ENCODE assay signal across 21 cellular contexts in the genomic region with DNA sequence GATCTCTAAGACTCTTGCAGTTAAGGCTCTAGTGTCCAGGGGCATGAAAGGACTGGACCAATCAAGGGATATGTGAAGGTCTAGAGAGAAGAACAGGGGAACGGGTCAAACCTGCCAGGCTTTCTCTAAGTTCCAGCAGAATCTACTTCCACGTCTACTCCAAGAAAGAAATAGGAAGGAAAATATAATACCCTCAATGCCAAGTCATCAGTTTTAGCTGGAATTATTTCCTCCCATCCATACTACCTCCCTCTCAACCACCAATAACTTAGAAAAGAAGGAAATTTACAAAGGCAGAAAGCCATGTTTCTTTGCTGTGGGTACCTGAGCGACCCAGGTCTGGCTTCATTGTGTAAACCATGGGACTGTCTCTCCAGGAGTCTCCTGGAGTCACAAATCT. TPM values are rescaled to one million over a fixed set of nuclear protein-coding genes. Genes with fewer than 3 reads are reported as not detected.
DNase-seq lines count a peak whose midpoint lies in the region; ATAC-seq, FAIRE-seq and TF ChIP-seq lines count a peak whose summit lies in the region.
"Had no signal": no experiment of that assay in that cellular context is flagged by ENCODE, and none has a peak within 500 bp of the region (broad histone marks: within the 10 kb centered on the region; RNA-seq: fewer than 3 reads in every experiment).

No MANE protein-coding gene starts in this region.

- H2AFZ ChIP-seq in Loucy (ENCODE audit: low read length), result peak overlapping the region; percentile 59; the same call in 1 of the 2 replicates

- peak overlapping the region; percentile 53 for H3K27ac Mint-ChIP-seq in chondrocyte (ENCODE audit: unreplicated experiment)
- H3K27ac Mint-ChIP-seq: CD4-positive, alpha-beta memory T cell; GM23338 had no signal

- H3K27ac ChIP-seq in A549 (no peak overlapping the region), thoracic aorta (peak overlapping the region; percentile 5 to 68)

- H3K4me1 ChIP-seq in A549 (no peaks in the 10 kb centered on the region), Loucy (ENCODE audit: insufficient read depth, low read length, poor library complexity, severe bottlenecking) (no peaks in the 10 kb centered on the region), thoracic aorta (ENCODE audit: control insufficient read depth in 1 of 2, low read depth in 2 of 2) (peaks cover 5 to 17% of the 10 kb centered on the region in 2 donors)

- no peak for TF ChIP-seq EP300 in A549 (IDR thresholded peaks at IDR 0.05)

- H3K9ac ChIP-seq in Loucy (ENCODE audit: low read depth, low read length, poor library complexity, severe bottlenecking), result no peak overlapping the region

- H3F3A ChIP-seq in Loucy (ENCODE audit: low read depth), result no peaks in the 10 kb centered on the region

- H3K36me3 Mint-ChIP-seq in chondrocyte (ENCODE audit: low read depth), result peaks cover 19% of the 10 kb centered on the region
- H3K36me3 Mint-ChIP-seq: CD4-positive, alpha-beta memory T cell had no signal

- H3K9me2 ChIP-seq in Loucy (replicated peaks; ENCODE audit: low read depth, low read length), result no peaks in the 10 kb centered on the region

- DNase-seq in A549 (ENCODE audit: low read depth in 1 of 2, low spot score in 1 of 2), result no peak
- no peak for DNase-seq in chondrocyte (ENCODE audit: low spot score)
- DNase-seq in thoracic aorta (ENCODE audit: low spot score), result no peak
- DNase-seq in iPS-NIHi7 (ENCODE audit: extremely low spot score), result no peak
- no peak for DNase-seq in occipital lobe (lab: John Stamatoyannopoulos, UW)
- DNase-seq in germinal center (ENCODE audit: low spot score), result no peak
- DNase-seq: 8988T; C1 segment of cervical spinal cord; Calu3; CD4-positive, alpha-beta memory T cell; COR-L47; DMS53; DMS79 treated with DMSO at 0.1 percent for 48 hours; GF-D8; H9 had no signal

- no peak for TF ChIP-seq POLR2A in A549 (IDR thresholded peaks at IDR 0.05; ENCODE audit: low read length)

- H3K27me3 ChIP-seq in Loucy (ENCODE audit: insufficient read depth, low read length, poor library complexity, severe bottlenecking) (no peaks in the 10 kb centered on the region), thoracic aorta (replicated peaks; ENCODE audit: insufficient read depth) (no peaks in the 10 kb centered on the region)

- peaks cover 83% of the 10 kb centered on the region for H3K4me1 Mint-ChIP-seq in chondrocyte (ENCODE audit: low read depth)
- H3K4me1 Mint-ChIP-seq: CD4-positive, alpha-beta memory T cell had no signal

- no peaks in the 10 kb centered on the region for H3K79me2 ChIP-seq in Loucy (ENCODE audit: insufficient read depth, low read length)

- H3K9me3 ChIP-seq in A549, result no peaks in the 10 kb centered on the region
- H3K9me3 ChIP-seq in Loucy (ENCODE audit: insufficient read depth, low read depth, low read length), result no peaks in the 10 kb centered on the region
- no peaks in the 10 kb centered on the region for H3K9me3 ChIP-seq in thoracic aorta

- H4K20me1 ChIP-seq in Loucy (ENCODE audit: insufficient read depth, low read length, poor library complexity, severe bottlenecking), result no peaks in the 10 kb centered on the region

- 44% methylated on average over 3 of the region's 3 CpGs for WGBS in A549 (ENCODE audit: missing lambda C conversion rate)

- CTCF ChIA-PET in A549 (lab: Yijun Ruan, JAX), result no interaction called here

- H3K4me3 Mint-ChIP-seq in chondrocyte (ENCODE audit: unreplicated experiment), result no peak overlapping the region
- H3K4me3 Mint-ChIP-seq: CD4-positive, alpha-beta memory T cell; GM23338; H9 had no signal

- H3K27me3 Mint-ChIP-seq in chondrocyte (ENCODE audit: low read depth), result no peaks in the 10 kb centered on the region

- no peaks in the 10 kb centered on the region for H3K36me3 ChIP-seq in Loucy (ENCODE audit: insufficient read depth, low read length)
- H3K36me3 ChIP-seq in thoracic aorta, result no peaks in the 10 kb centered on the region

- H3K4me2 ChIP-seq in A549, result no peak overlapping the region
- H3K4me2 ChIP-seq in Loucy (ENCODE audit: low read depth, low read length, poor library complexity, severe bottlenecking), result no peak overlapping the region
- H3K4me2 ChIP-seq: GM23338 had no signal

- no peak for FAIRE-seq in A549 (lab: Jason Lieb, UNC)
- FAIRE-seq: GM12891, GM18507 had no signal

- H3K4me3 ChIP-seq in A549, result no peak overlapping the region
- H3K4me3 ChIP-seq in Loucy (ENCODE audit: low read length, poor library complexity, severe bottlenecking), result no peak overlapping the region
- H3K4me3 ChIP-seq in thoracic aorta, result no peak overlapping the region
- H3K4me3 ChIP-seq: GM23338 had no signal

- ATAC-seq in A549, result no peak
- ATAC-seq in thoracic aorta (ENCODE audit: insufficient number of reproducible peaks, low FRiP score, low read depth), result no peak
- ATAC-seq: GM23338, HCT116 had no signal

- no peak for TF ChIP-seq CTCF in A549 (IDR thresholded peaks at IDR 0.05)
- TF ChIP-seq CTCF in Loucy (conservative IDR thresholded peaks at IDR 0.05; ENCODE audit: low read length), result no peak
- no peak for TF ChIP-seq CTCF in chondrocyte (IDR thresholded peaks at IDR 0.05)
- TF ChIP-seq CTCF in thoracic aorta (IDR thresholded peaks at IDR 0.05), result no peak

- POLR2A ChIA-PET in A549 (lab: Yijun Ruan, JAX), result no interaction called here

- peaks cover 7% of the 10 kb centered on the region for H3K9me3 Mint-ChIP-seq in chondrocyte (ENCODE audit: low read depth)
- H3K9me3 Mint-ChIP-seq: GM23338, H9 had no signal

- no peak for TF ChIP-seq RAD21 in A549 (conservative IDR thresholded peaks at IDR 0.05 in 1 of 2, IDR thresholded peaks at IDR 0.05 in 1 of 2)

TF ChIP-seq in A549, 52 proteins besides CTCF, POLR2A, EP300 and RAD21:
- peak; percentile 13 for TF ChIP-seq MAFK (IDR thresholded peaks at IDR 0.05; ENCODE audit: partially characterized antibody)
- TF ChIP-seq ELK1 (IDR thresholded peaks at IDR 0.05; ENCODE audit: low read depth, low read length), result no peak

RNA-seq across cellular contexts. Expression of gene SHC4, which starts 7.8 kb away (rescaled TPM):
- polyA plus RNA-seq in A549 (2011; rRNA removed) (0.16 and 0.17 TPM in 2 replicates), A549 (2017; fragmentation: RNase III; extraction: RNeasy Plus Mini Kit Qiagen cat#74134 plus additional on column Dnase treatment) (0.08 to 0.30 TPM (median 0.20 TPM) in 3 replicates)
- polyA plus RNA-seq in A549 (2012; cell fraction: cytosol; rRNA removed), result 0.04 and 0.09 TPM in 2 replicates
- polyA plus RNA-seq in A549 (2012; cell fraction: nucleus; rRNA removed), result 0.10 TPM in 2 replicates
- polyA minus RNA-seq in A549 (2011; rRNA and poly(A)+ RNA removed), result 0.21 and 0.58 TPM in 2 replicates
- total RNA-seq in chondrocyte (35.3 to 61.8 TPM (median 35.6 TPM) in 3 replicates), thoracic aorta (10 to 100 TPM; 13.8 to 16.1 TPM), occipital lobe (5.5 TPM)
- total RNA-seq: G401 had no signal
- polyA plus RNA-seq: CD4-positive, alpha-beta memory T cell had no signal

Comparison
In these comparisons a context has a peak if more than half of its experiments do, and no peak if none do; other contexts are left out.
1. H3K27ac ChIP-seq: peak in thoracic aorta (2 of 2); none in A549 (0 of 2).